Comparison of ENCODE assay signal across 14 cellular contexts in the genomic region with DNA sequence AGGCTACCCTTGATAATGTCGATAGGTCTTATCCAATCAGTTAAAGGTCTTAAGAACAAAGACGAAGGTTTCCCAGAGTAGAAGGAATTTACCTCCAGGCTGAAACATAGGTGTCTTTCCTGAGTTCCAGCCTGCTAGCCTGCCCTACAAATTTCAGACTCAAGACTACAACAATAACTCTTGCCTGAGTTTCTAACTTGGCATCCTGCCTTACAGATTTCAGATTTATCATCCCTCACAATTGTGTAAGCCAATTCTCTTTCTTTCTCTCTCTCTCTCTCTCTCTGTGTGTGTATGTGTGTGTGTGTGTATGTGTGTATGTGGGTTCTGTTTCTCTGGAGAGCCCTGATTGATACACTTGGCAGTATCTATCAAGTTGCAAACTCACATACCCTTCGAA. TPM values are rescaled to one million over a fixed set of nuclear protein-coding genes. Genes with fewer than 3 reads are reported as not detected.
A peak's percentile ranks its signal among the peaks of the same experiment; 100 is the strongest.
DNase-seq lines count a peak whose midpoint lies in the region; ATAC-seq and TF ChIP-seq lines count a peak whose summit lies in the region.
"Had no signal": no experiment of that assay in that cellular context is flagged by ENCODE, and none has a peak within 500 bp of the region (broad histone marks: within the 10 kb centered on the region; RNA-seq: fewer than 3 reads in every experiment).

No MANE protein-coding gene starts in this region.

- TF ChIP-seq CTCF in adrenal gland (IDR thresholded peaks at IDR 0.05), result peak in 1 of 6 experiments; percentile 7
- TF ChIP-seq CTCF in epithelial cell of esophagus (IDR thresholded peaks at IDR 0.05; ENCODE audit: insufficient read depth, low read depth, low read length, missing control alignments), result no peak
- no peak for TF ChIP-seq CTCF in lower lobe of right lung (IDR thresholded peaks at IDR 0.05)

- H3K9ac ChIP-seq in subcutaneous abdominal adipose tissue (ENCODE audit: low read length in 5 of 5), result no peak overlapping the region

- H3K9me3 ChIP-seq in adrenal gland (replicated peaks in 1 of 3) (no peaks in the 10 kb centered on the region), subcutaneous abdominal adipose tissue (ENCODE audit: control insufficient read depth in 5 of 5, low read length in 5 of 5) (peaks cover 0 to 7% (median 3%) of the 10 kb centered on the region in 5 donors), lower lobe of right lung (peaks cover 3% of the 10 kb centered on the region)
- H3K9me3 ChIP-seq in CD4-positive, alpha-beta memory T cell (ENCODE audit: control insufficient read depth in 1 of 2, low read length in 2 of 2), result no peaks in the 10 kb centered on the region
- H3K9me3 ChIP-seq: Caco-2 had no signal

- H3K36me3 ChIP-seq in adrenal gland (replicated peaks in 1 of 2) (no peaks in the 10 kb centered on the region), subcutaneous abdominal adipose tissue (ENCODE audit: control insufficient read depth in 5 of 5, insufficient read depth in 5 of 5, low read length in 5 of 5) (no peaks in the 10 kb centered on the region), lower lobe of right lung (no peaks in the 10 kb centered on the region)
- no peaks in the 10 kb centered on the region for H3K36me3 ChIP-seq in CD4-positive, alpha-beta memory T cell (ENCODE audit: insufficient read depth, low read length)

- no peak overlapping the region for H3K27ac Mint-ChIP-seq in CD4-positive, alpha-beta memory T cell
- H3K27ac Mint-ChIP-seq: CD4-positive, alpha-beta T cell had no signal

- ATAC-seq in GM19455 (IDR thresholded peaks at IDR 0.05; ENCODE audit: unreplicated experiment) (no peak), lower lobe of right lung (no peak)

- H3K9me3 Mint-ChIP-seq in CD4-positive, alpha-beta memory T cell, result peaks cover 0 to 14% (median 7%) of the 10 kb centered on the region in 8 donors

- no peaks in the 10 kb centered on the region for H3K27me3 ChIP-seq in adrenal gland
- H3K27me3 ChIP-seq in subcutaneous abdominal adipose tissue (ENCODE audit: control insufficient read depth in 5 of 5, insufficient read depth in 4 of 5, low read length in 5 of 5), result no peaks in the 10 kb centered on the region
- H3K27me3 ChIP-seq in lower lobe of right lung (ENCODE audit: low read depth), result peaks cover 20% of the 10 kb centered on the region
- H3K27me3 ChIP-seq in CD4-positive, alpha-beta memory T cell (ENCODE audit: insufficient read depth, low read length), result peaks cover 7% of the 10 kb centered on the region

- WGBS in adrenal gland, 4 donors, result 40 to 54% (median 44%) methylated on average over 3 of the region's 3 CpGs

- CTCF ChIA-PET in CD4-positive, alpha-beta memory T cell (lab: Charles Lee; ENCODE audit: partially characterized antibody), result interaction anchor here (1.2 to 5.3 kb wide), 7 partner anchors 10 to 169 kb away, joined by 3 to 48 read pairs (median 7); no protein-coding TSS in a partner anchor

- peaks cover 15% of the 10 kb centered on the region in 2 donors for H3K27me3 Mint-ChIP-seq in CD4-positive, alpha-beta memory T cell

- H3K4me3 ChIP-seq in adrenal gland (no peak overlapping the region), epithelial cell of esophagus (ENCODE audit: low read length) (no peak overlapping the region), subcutaneous abdominal adipose tissue (ENCODE audit: low read depth in 1 of 5, low read length in 5 of 5) (no peak overlapping the region), lower lobe of right lung (no peak overlapping the region)
- no peak overlapping the region for H3K4me3 ChIP-seq in CD4-positive, alpha-beta memory T cell (ENCODE audit: low read length in 2 of 2)
- H3K4me3 ChIP-seq: PC-9 had no signal

- H3K27ac ChIP-seq in adrenal gland, result peak overlapping the region in 4 of 5 donors; percentile 35 to 72 (median 56)
- H3K27ac ChIP-seq in subcutaneous abdominal adipose tissue (ENCODE audit: low read depth, low read length), result peak overlapping the region; percentile 12
- no peak overlapping the region for H3K27ac ChIP-seq in lower lobe of right lung
- no peak overlapping the region for H3K27ac ChIP-seq in CD4-positive, alpha-beta memory T cell (ENCODE audit: low read depth, low read length)
- H3K27ac ChIP-seq: PC-9 had no signal

- POLR2A ChIA-PET in CD4-positive, alpha-beta memory T cell (lab: Charles Lee; ENCODE audit: partially characterized antibody), result no interaction called here

- peaks cover 0 to 4% of the 10 kb centered on the region in 2 donors for H3K36me3 Mint-ChIP-seq in CD4-positive, alpha-beta memory T cell

- DNase-seq in adrenal gland, result peak in 3 of 7 donors; percentile 17 to 39 (median 38)
- DNase-seq in epithelial cell of esophagus (ENCODE audit: low read depth), result peak; percentile 10
- DNase-seq in iris pigment epithelial cell (ENCODE audit: low read depth), result peak; percentile 10
- DNase-seq in lower lobe of right lung, result no peak
- no peak for DNase-seq in CD4-positive, alpha-beta memory T cell
- DNase-seq: SIG-M5 had no signal

- H3K4me3 Mint-ChIP-seq in CD4-positive, alpha-beta memory T cell, result no peak overlapping the region
- H3K4me3 Mint-ChIP-seq: CD4-positive, alpha-beta T cell had no signal

- peaks cover 0 to 5% (median 0%) of the 10 kb centered on the region in 4 donors for H3K4me1 Mint-ChIP-seq in CD4-positive, alpha-beta memory T cell

- peaks cover 0 to 25% of the 10 kb centered on the region in 2 donors for H3K4me1 ChIP-seq in adrenal gland (replicated peaks in 1 of 2)
- H3K4me1 ChIP-seq in subcutaneous abdominal adipose tissue (ENCODE audit: control insufficient read depth in 5 of 5, insufficient read depth in 5 of 5, low read length in 5 of 5), result peaks cover 0 to 39% (median 23%) of the 10 kb centered on the region in 5 donors
- peaks cover 5% of the 10 kb centered on the region for H3K4me1 ChIP-seq in lower lobe of right lung
- H3K4me1 ChIP-seq in CD4-positive, alpha-beta memory T cell (ENCODE audit: insufficient read depth, low read length), result no peaks in the 10 kb centered on the region
- H3K4me1 ChIP-seq: Caco-2 had no signal

- no peak for TF ChIP-seq POLR2A in adrenal gland (IDR thresholded peaks at IDR 0.05)

- intact Hi-C loops in adrenal gland (cut with DNase I), result loop anchor here (5.0 to 10.0 kb wide), 2 partner anchors 164 to 167 kb away; no protein-coding TSS in a partner anchor
- intact Hi-C loops in lower lobe of right lung (cut with DNase I), result loop anchor here (5.0 kb wide), 1 partner anchor 164 kb away; no protein-coding TSS in a partner anchor
- intact Hi-C loops in CD4-positive, alpha-beta memory T cell (cut with micrococcal nuclease), result loop anchor here (5.0 kb wide), 1 partner anchor 39 kb away; a partner anchor contains a TSS

RNA-seq across cellular contexts. Expression of a gene that starts 37.2 kb away (rescaled TPM):
- total RNA-seq in adrenal gland, result 10 to 100 TPM; 12.9 to 71.3 (median 26.0) TPM
- polyA plus RNA-seq in adrenal gland, result 10 to 100 TPM in 2 of 3 donors, 1 to 10 TPM in 1; 8.6 to 42.7 (median 12.5) TPM
- 4.6 TPM for total RNA-seq in lower lobe of right lung
- total RNA-seq in CD4-positive, alpha-beta memory T cell, result under 1 TPM; 0.67 to 0.94 TPM
- not detected for polyA plus RNA-seq in CD4-positive, alpha-beta memory T cell

RNA-seq across cellular contexts. Expression of a gene that starts 39.1 kb away (rescaled TPM):
- total RNA-seq in adrenal gland, result under 1 TPM in 1 of 8 donors, not detected in 7; 0.47 TPM
- polyA plus RNA-seq in adrenal gland, result not detected
- not detected for total RNA-seq in lower lobe of right lung
- not detected for total RNA-seq in CD4-positive, alpha-beta memory T cell
- not detected for polyA plus RNA-seq in CD4-positive, alpha-beta memory T cell
- total RNA-seq: Caco-2; CD4-positive, alpha-beta T cell; G401; HT1080; PC-9 had no signal
- polyA plus RNA-seq: BJ had no signal

Comparison
In these comparisons a context has a peak if more than half of its experiments do, and no peak if none do; other contexts are left out.
1. DNase-seq: peak in epithelial cell of esophagus (single experiment) and iris pigment epithelial cell (single experiment); none in lower lobe of right lung (single experiment) and CD4-positive, alpha-beta memory T cell (0 of 5).
2. H3K27ac ChIP-seq: peak in adrenal gland (4 of 5) and subcutaneous abdominal adipose tissue (single experiment); none in lower lobe of right lung (single experiment) and CD4-positive, alpha-beta memory T cell (single experiment).